18 cellular contexts compared by ENCODE assay signal in genomic region chr3:12837295-12837986, GRCh38. TPM values are rescaled to one million over a fixed set of nuclear protein-coding genes. Genes with fewer than 3 reads are reported as not detected.
DNase-seq lines count a peak whose midpoint lies in the region; ATAC-seq, FAIRE-seq and TF ChIP-seq lines count a peak whose summit lies in the region.
"Had no signal": no experiment of that assay in that cellular context is flagged by ENCODE, and none has a peak within 500 bp of the region (broad histone marks: within the 10 kb centered on the region; RNA-seq: fewer than 3 reads in every experiment).

No MANE protein-coding gene starts in this region.

- H2AFZ ChIP-seq in SK-N-SH (ENCODE audit: low read depth) (no peak overlapping the region), GM12878 (ENCODE audit: control insufficient read depth, low read depth, low read length) (no peak overlapping the region), osteoblast (ENCODE audit: low read length) (no peak overlapping the region)

- no peak for ATAC-seq in SK-N-SH treated with all-trans-retinoic acid at 6 μM for 48 hours
- ATAC-seq in GM12878: no peak

- no peak overlapping the region for H3K9ac ChIP-seq in SK-N-SH
- peak overlapping the region; percentile 52 for H3K9ac ChIP-seq in GM12878 (ENCODE audit: control insufficient read depth, insufficient read depth, low read length)

- TF ChIP-seq CTCF in SK-N-SH (IDR thresholded peaks at IDR 0.05): no peak
- TF ChIP-seq CTCF in LNCaP clone FGC (IDR thresholded peaks at IDR 0.05; ENCODE audit: control insufficient read depth, extremely low read depth, insufficient read depth): no peak
- no peak for TF ChIP-seq CTCF in GM12878 (IDR thresholded peaks at IDR 0.05 in 2 of 3, conservative IDR thresholded peaks at IDR 0.05 in 1 of 3; ENCODE audit: control insufficient read depth in 2 of 3, extremely low read depth in 1 of 3, insufficient read depth in 1 of 3, low read depth in 3 of 3, low read length in 3 of 3)
- no peak for TF ChIP-seq CTCF in osteoblast (IDR thresholded peaks at IDR 0.05; ENCODE audit: extremely low read depth, low read depth, low read length)
- no peak for TF ChIP-seq CTCF in stomach (IDR thresholded peaks at IDR 0.05)

- 85% methylated on average over 6 of the region's 6 CpGs for WGBS in SK-N-SH (ENCODE audit: low lambda C conversion rate)
- 59% methylated on average over 6 of the region's 6 CpGs for WGBS in GM12878 (ENCODE audit: insufficient coverage, insufficient replicate concordance, low lambda C conversion rate, missing lambda C conversion rate)
- WGBS in stomach, 5 donors: 58 to 69% (median 61%) methylated on average over 6 of the region's 6 CpGs

- H3K9me3 ChIP-seq in SK-N-SH (no peaks in the 10 kb centered on the region), GM12878 (replicated peaks; ENCODE audit: control insufficient read depth, insufficient read depth, low read length) (no peaks in the 10 kb centered on the region), osteoblast (ENCODE audit: low read depth, low read length) (no peaks in the 10 kb centered on the region), stomach (no peaks in the 10 kb centered on the region)
- H3K9me3 ChIP-seq: left ventricle myocardium inferior, ovary had no signal

- H3K27ac ChIP-seq in SK-N-SH (ENCODE audit: low read depth in 2 of 2, low read length in 1 of 2) (no peak overlapping the region), GM12878 (ENCODE audit: control insufficient read depth, insufficient read depth) (no peak overlapping the region), osteoblast (ENCODE audit: low read depth, low read length) (peak overlapping the region; percentile 25), stomach (no peak overlapping the region)
- H3K27ac ChIP-seq: left ventricle myocardium inferior, ovary had no signal

- no TSS peak for BruUV-seq in GM12878 (replicated peaks; lab: Mats Ljungman, UMichigan)

- intact Hi-C loops in GM12878 (cut with micrococcal nuclease; ENCODE audit: unreplicated experiment) (no loop called here), stomach (cut with DNase I; ENCODE audit: low total_unique reads) (no loop called here)

- TF ChIP-seq RAD21 in SK-N-SH (IDR thresholded peaks at IDR 0.05; ENCODE audit: low read length): no peak
- no peak for TF ChIP-seq RAD21 in GM12878 (IDR thresholded peaks at IDR 0.05; ENCODE audit: insufficient read depth, low read depth, low read length)

- SMC1A ChIA-PET in GM12878 (lab: Charles Lee; ENCODE audit: uncharacterized antibody, unreplicated experiment): interaction anchor here (1.1 kb wide), 1 partner anchor 53 kb away, joined by 3 read pairs; no protein-coding TSS in a partner anchor

- RAD21 ChIA-PET in GM12878 (lab: Charles Lee; ENCODE audit: unreplicated experiment): no interaction called here

- DNase-seq in SK-N-SH: no peak
- DNase-seq in LNCaP clone FGC (ENCODE audit: low read depth): peak; percentile 71
- DNase-seq in GM12878 (ENCODE audit: low read depth, low spot score): no peak
- no peak for DNase-seq in osteoblast (ENCODE audit: insufficient read length, low spot score, missing footprints)
- no peak for DNase-seq in stomach
- no peak for DNase-seq in DMS 273 (lab: John Stamatoyannopoulos, UW; ENCODE audit: unreplicated experiment)
- no peak for DNase-seq in effector CD8-positive, alpha-beta T cell (lab: John Stamatoyannopoulos, UW)
- DNase-seq: activated CD8-positive, alpha-beta memory T cell treated with anti-CD3 and anti-CD28 coated beads, Interleukin-2, amount 50 U/mL, for 4 hours; EL; foreskin fibroblast; left ventricle myocardium inferior; NCI-H1092 treated with DMSO at 0.1 percent for 48 hours; NCI-H69; ovary; stimulated activated CD4-positive, alpha-beta T cell treated with anti-CD3 and anti-CD28 coated beads, Interleukin-2, amount 100 ng/mL, for 24 hours; T-helper 1 cell had no signal

- in situ Hi-C loops in GM12878 (cut with MboI): no loop called here

- CTCF ChIA-PET in SK-N-SH (lab: Yijun Ruan, JAX): interaction anchor here (0.9 to 2.1 kb wide), 3 partner anchors 54 to 281 kb away, joined by 3 to 6 read pairs (median 3); partner anchors contain the start of gene MKRN2
- CTCF ChIA-PET in GM12878 (lab: Yijun Ruan, JAX): interaction anchor here (0.5 to 2.0 kb wide), 3 partner anchors 14 to 204 kb away, joined by 4 to 7 read pairs (median 7); no protein-coding TSS in a partner anchor

- H4K20me1 ChIP-seq in SK-N-SH (ENCODE audit: insufficient read depth): peaks cover 71% of the 10 kb centered on the region
- peaks cover 16% of the 10 kb centered on the region for H4K20me1 ChIP-seq in GM12878 (ENCODE audit: control insufficient read depth, insufficient read depth)
- peaks cover 81% of the 10 kb centered on the region for H4K20me1 ChIP-seq in osteoblast (ENCODE audit: insufficient read depth, low read length)

- H3F3A ChIP-seq in SK-N-SH (replicated peaks; ENCODE audit: insufficient read depth): peaks cover 37% of the 10 kb centered on the region

- POLR2A ChIA-PET in SK-N-SH (lab: Yijun Ruan, JAX): interaction anchor here (0.7 kb wide), 1 partner anchor 25 kb away, joined by 4 read pairs; no protein-coding TSS in a partner anchor
- POLR2A ChIA-PET in GM12878 (lab: Charles Lee): interaction anchor here (0.6 kb wide), 1 partner anchor 97 kb away, joined by 3 read pairs; no protein-coding TSS in a partner anchor

- H3K4me1 ChIP-seq in SK-N-SH (ENCODE audit: control insufficient read depth in 1 of 2, insufficient read depth in 2 of 2, low read depth in 1 of 2, low read length in 1 of 2) (peaks cover 22 to 29% of the 10 kb centered on the region in 2 experiments; a peak in 3 of 4 replicates), GM12878 (ENCODE audit: control insufficient read depth, insufficient read depth, low read length) (peaks cover 8% of the 10 kb centered on the region; the same call in 1 of the 2 replicates), osteoblast (ENCODE audit: insufficient read depth, low read length) (peaks cover 36% of the 10 kb centered on the region), stomach (peaks cover 30 to 45% (median 37%) of the 10 kb centered on the region in 4 donors)

- TF ChIP-seq POLR2A in GM12878 (IDR thresholded peaks at IDR 0.05; ENCODE audit: low read depth, low read length) (no peak), stomach (IDR thresholded peaks at IDR 0.05) (no peak)

- peak overlapping the region; percentile 83 for H3K4me2 ChIP-seq in SK-N-SH
- peak overlapping the region; percentile 98 for H3K4me2 ChIP-seq in GM12878 (ENCODE audit: control insufficient read depth, insufficient read depth)
- peak overlapping the region; percentile 97 for H3K4me2 ChIP-seq in osteoblast (ENCODE audit: insufficient read depth, low read length)

- no peaks in the 10 kb centered on the region for H3K27me3 ChIP-seq in SK-N-SH (ENCODE audit: insufficient read depth)
- no peaks in the 10 kb centered on the region for H3K27me3 ChIP-seq in GM12878 (replicated peaks in 1 of 2; ENCODE audit: control insufficient read depth in 2 of 2, insufficient read depth in 2 of 2, low read length in 1 of 2)
- no peaks in the 10 kb centered on the region for H3K27me3 ChIP-seq in osteoblast (ENCODE audit: insufficient read depth, low read length)
- no peaks in the 10 kb centered on the region for H3K27me3 ChIP-seq in stomach
- H3K27me3 ChIP-seq: ovary had no signal

- TF ChIP-seq EP300 in SK-N-SH (IDR thresholded peaks at IDR 0.05; ENCODE audit: borderline replicate concordance in 1 of 2, low read depth in 1 of 2, low read length in 1 of 2): no peak
- TF ChIP-seq EP300 in GM12878 (IDR thresholded peaks at IDR 0.05; ENCODE audit: borderline replicate concordance in 1 of 2, control insufficient read depth in 1 of 2, low read depth in 2 of 2, low read length in 2 of 2): no peak
- TF ChIP-seq EP300 in stomach (IDR thresholded peaks at IDR 0.05): no peak

- FAIRE-seq in GM12878 (lab: Jason Lieb, UNC): no peak
- FAIRE-seq: A204.1 had no signal

- H3K79me2 ChIP-seq in SK-N-SH (ENCODE audit: insufficient read depth) (peaks cover 51% of the 10 kb centered on the region), GM12878 (ENCODE audit: control insufficient read depth, insufficient read depth, low read length) (peaks cover 51% of the 10 kb centered on the region), osteoblast (ENCODE audit: insufficient read depth, low read length) (peaks cover 55% of the 10 kb centered on the region)

- no peaks in the 10 kb centered on the region for H3K9me2 ChIP-seq in SK-N-SH

- H3K36me3 ChIP-seq in SK-N-SH (replicated peaks in 1 of 2; ENCODE audit: control insufficient read depth in 1 of 2, insufficient read depth in 2 of 2, low read length in 1 of 2) (peaks cover 69 to 72% of the 10 kb centered on the region in 2 experiments), GM12878 (ENCODE audit: control insufficient read depth in 2 of 2, insufficient read depth in 2 of 2, low read length in 1 of 2) (peaks cover 42 to 68% of the 10 kb centered on the region in 2 experiments), osteoblast (ENCODE audit: insufficient read depth, low read length) (peaks cover 76% of the 10 kb centered on the region), stomach (peaks cover 72 to 77% (median 75%) of the 10 kb centered on the region in 4 donors)
- H3K36me3 ChIP-seq: ovary had no signal

- H3K4me3 ChIP-seq in SK-N-SH (ENCODE audit: low read depth in 2 of 2, low read length in 1 of 2) (peak overlapping the region in 1 of 2 experiments; percentile 78; a peak in 1 of 4 replicates), LNCaP clone FGC (ENCODE audit: low read depth, low read length) (peak overlapping the region; percentile 99), GM12878 (peak overlapping the region; percentile 98), osteoblast (ENCODE audit: insufficient read depth, low read length) (peak overlapping the region; percentile 17), stomach (peak overlapping the region in 2 of 4 donors; percentile 87 to 99)
- H3K4me3 ChIP-seq: left ventricle myocardium inferior, ovary had no signal

RNA-seq across cellular contexts. Expression of gene RPL32, which starts 3.9 kb away (rescaled TPM):
- polyA plus RNA-seq in SK-N-SH (2012; rRNA removed): 2,077 and 2,311 TPM in 2 replicates
- polyA plus RNA-seq in SK-N-SH (2012; cell fraction: cytosol; rRNA removed): 2,462 and 2,641 TPM in 2 replicates
- 576 and 604 TPM in 2 replicates for polyA plus RNA-seq in SK-N-SH (2012; cell fraction: nucleus; rRNA removed)
- 220 and 242 TPM in 2 replicates for total RNA-seq in GM12878 (2013; cell fraction: nucleolus; rRNA removed)
- 2,707 and 2,818 TPM in 2 replicates for total RNA-seq in GM12878 (2014; rRNA removed)
- 3,926 and 3,952 TPM in 2 replicates for total RNA-seq in GM12878 (2014; rRNA removed; fragmentation: Illumina TruSeq; extraction: Trizol)
- 2,298 and 2,376 TPM in 2 replicates for total RNA-seq in GM12878 (2021)
- 3,831 TPM for polyA plus RNA-seq in GM12878 (2011; ENCODE audit: low read depth)
- 3,443 and 3,447 TPM in 2 replicates for polyA plus RNA-seq in GM12878 (2011; rRNA removed)
- polyA plus RNA-seq in GM12878 (2011; cell fraction: cytosol; rRNA removed): 2,094 and 3,074 TPM in 2 replicates
- 755 and 1,231 TPM in 2 replicates for polyA plus RNA-seq in GM12878 (2011; cell fraction: nucleus; rRNA removed)
- 5,378 and 5,555 TPM in 2 replicates for polyA plus RNA-seq in GM12878 (2012)
- 5,147 and 5,597 TPM in 2 replicates for polyA plus RNA-seq in GM12878 (2014; fragmentation: Illumina TruSeq; extraction: Trizol)
- 1,000 to 10,000 TPM; 3,252 to 3,662 TPM for polyA plus RNA-seq in GM12878 (2014; fragmentation: Nextera tagmentation; extraction: Ambion mirVana)
- polyA plus RNA-seq in GM12878 (2014; rRNA removed): 4,075 and 4,194 TPM in 2 replicates
- 1,000 to 10,000 TPM; 1,533 to 1,667 TPM for polyA plus RNA-seq in GM12878 (2016; fragmentation: Nextera tagmentation; extraction: Ambion mirVana)
- polyA minus RNA-seq in GM12878 (2011; rRNA and poly(A)+ RNA removed): 1,701 and 1,707 TPM in 2 replicates
- polyA minus RNA-seq in GM12878 (2011; cell fraction: cytosol; rRNA and poly(A)+ RNA removed): 779 and 848 TPM in 2 replicates
- 190 and 283 TPM in 2 replicates for polyA minus RNA-seq in GM12878 (2011; cell fraction: nucleus; rRNA and poly(A)+ RNA removed)
- 524 and 1,095 TPM in 2 replicates for total RNA-seq in osteoblast
- 1,000 to 10,000 TPM in 3 of 5 donors, 100 to 1,000 TPM in 1, 10 to 100 TPM in 1; 71.5 to 2,292 (median 1,389) TPM for total RNA-seq in stomach
- polyA plus RNA-seq in stomach: 1,000 to 10,000 TPM; 2,312 to 3,985 (median 3,806) TPM

RNA-seq across cellular contexts. Expression of gene CAND2, which starts 41.0 kb away (rescaled TPM):
- polyA plus RNA-seq in SK-N-SH (2012; rRNA removed) (1.5 TPM in 2 replicates), GM12878 (2011; rRNA removed) (0.03 and 0.10 TPM in 2 replicates), GM12878 (2014; fragmentation: Illumina TruSeq; extraction: Trizol) (0.06 and 0.40 TPM in 2 replicates), GM12878 (2014; fragmentation: Nextera tagmentation; extraction: Ambion mirVana) (under 1 TPM; 0.03 to 0.11 TPM), GM12878 (2014; rRNA removed) (0.61 and 0.82 TPM in 2 replicates), GM12878 (2016; fragmentation: Nextera tagmentation; extraction: Ambion mirVana) (1 to 10 TPM in 1 of 2 experiments, under 1 TPM in 1; 0.64 to 1.0 TPM), stomach (1 to 10 TPM; 1.1 to 2.0 (median 1.2) TPM)
- polyA plus RNA-seq in SK-N-SH (2012; cell fraction: cytosol; rRNA removed): 0.91 and 1.3 TPM in 2 replicates
- polyA plus RNA-seq in SK-N-SH (2012; cell fraction: nucleus; rRNA removed): 4.4 and 5.9 TPM in 2 replicates
- 0.46 and 1.2 TPM in 2 replicates for total RNA-seq in GM12878 (2013; cell fraction: nucleolus; rRNA removed)
- total RNA-seq in GM12878 (2014; rRNA removed) (0.73 and 0.82 TPM in 2 replicates), GM12878 (2014; rRNA removed; fragmentation: Illumina TruSeq; extraction: Trizol) (0.36 and 0.37 TPM in 2 replicates), GM12878 (2021) (1.6 and 1.9 TPM in 2 replicates), osteoblast (1.2 and 1.4 TPM in 2 replicates), stomach (1 to 10 TPM in 4 of 5 donors, under 1 TPM in 1; under 0.01 to 5.3 (median 4.0) TPM)
- 0.14 TPM for polyA plus RNA-seq in GM12878 (2011; ENCODE audit: low read depth)
- polyA plus RNA-seq in GM12878 (2011; cell fraction: cytosol; rRNA removed): 0.04 and 0.07 TPM in 2 replicates
- polyA plus RNA-seq in GM12878 (2011; cell fraction: nucleus; rRNA removed): 0.15 and 0.41 TPM in 2 replicates
- polyA plus RNA-seq in GM12878 (2012): 0.24 and 0.32 TPM in 2 replicates
- 0.10 TPM in 1 of 2 replicates, not detected in the other for polyA minus RNA-seq in GM12878 (2011; rRNA and poly(A)+ RNA removed)
- not detected in 2 replicates for polyA minus RNA-seq in GM12878 (2011; cell fraction: cytosol; rRNA and poly(A)+ RNA removed)
- not detected in 2 replicates for polyA minus RNA-seq in GM12878 (2011; cell fraction: nucleus; rRNA and poly(A)+ RNA removed)
